8 cellular contexts compared by ENCODE assay signal in the genomic region with DNA sequence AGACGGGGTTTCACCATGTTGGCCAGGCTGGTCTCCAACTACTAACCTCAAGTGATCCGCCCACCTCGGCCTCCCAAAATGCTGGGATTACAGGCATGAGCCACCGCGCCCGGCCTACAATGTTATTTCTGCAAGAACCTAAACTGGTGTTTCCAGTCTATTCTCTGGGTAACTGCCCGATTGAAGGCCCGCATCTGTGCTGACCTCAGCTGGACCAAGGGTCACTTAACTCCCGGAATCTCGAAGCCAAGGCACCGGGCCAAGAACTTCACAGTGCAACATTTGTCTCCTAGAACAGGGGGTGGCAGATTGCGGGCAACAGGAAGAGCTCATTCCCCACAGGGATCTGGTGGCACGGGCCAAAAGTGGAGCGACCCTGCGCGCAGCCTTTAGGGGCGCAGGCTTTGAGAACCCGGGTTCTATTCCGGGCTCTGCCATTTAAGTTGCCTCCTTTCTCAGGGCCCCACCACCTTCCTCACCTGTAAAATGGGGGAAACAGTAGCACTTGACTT. TPM values are rescaled to one million over a fixed set of nuclear protein-coding genes. Genes with fewer than 3 reads are reported as not detected.
DNase-seq lines count a peak whose midpoint lies in the region; ATAC-seq and TF ChIP-seq lines count a peak whose summit lies in the region.

No MANE protein-coding gene starts in this region.

- H3K27ac Mint-ChIP-seq in T-cell: peak overlapping the region in 1 of 2 donors; percentile 61

- no peaks in the 10 kb centered on the region for H3K27me3 ChIP-seq in BLaER1
- no peaks in the 10 kb centered on the region for H3K27me3 ChIP-seq in HAP-1 (ENCODE audit: low read depth)
- H3K27me3 ChIP-seq in thymus (ENCODE audit: control insufficient read depth, insufficient read depth): no peaks in the 10 kb centered on the region

- H3K27me3 Mint-ChIP-seq in T-cell: no peaks in the 10 kb centered on the region

- H3K4me3 Mint-ChIP-seq in T-cell: peak overlapping the region; percentile 85 to 89 (median 89)

- ATAC-seq in T-cell (replicated peaks in 1 of 4): peak in 2 of 4 experiments; percentile 0 to 2
- no peak for ATAC-seq in GM21576 (IDR thresholded peaks at IDR 0.05; ENCODE audit: unreplicated experiment)

- CTCF ChIA-PET in T-cell (lab: Charles Lee): interaction anchor here in 1 of 2 donors (0.5 to 0.6 kb wide), 2 partner anchors 42 to 342 kb away, joined by 3 read pairs; no protein-coding TSS in a partner anchor

- H3K9me3 ChIP-seq in BLaER1: peaks cover 4% of the 10 kb centered on the region; the same call in 1 of the 2 replicates
- H3K9me3 ChIP-seq in HAP-1: no peaks in the 10 kb centered on the region
- no peaks in the 10 kb centered on the region for H3K9me3 ChIP-seq in mesodermal cell (ENCODE audit: control insufficient read depth, low read length)
- no peaks in the 10 kb centered on the region for H3K9me3 ChIP-seq in thymus (ENCODE audit: control insufficient read depth)

- H3K4me1 Mint-ChIP-seq in T-cell: peaks cover 10 to 15% (median 15%) of the 10 kb centered on the region in 3 donors

- H3K4me1 ChIP-seq in BLaER1 (peaks cover 20% of the 10 kb centered on the region), HAP-1 (peaks cover 8% of the 10 kb centered on the region), mesodermal cell (ENCODE audit: control insufficient read depth, insufficient read depth, low read length, poor library complexity, severe bottlenecking) (peaks cover 3% of the 10 kb centered on the region), thymus (ENCODE audit: control insufficient read depth, insufficient read depth, low read length) (peaks cover 9% of the 10 kb centered on the region)

- POLR2A ChIA-PET in T-cell (lab: Charles Lee): no interaction called here

- H3K27ac ChIP-seq in BLaER1 (peak overlapping the region; percentile 75), mesodermal cell (ENCODE audit: low read depth, low read length, severe bottlenecking) (no peak overlapping the region), thymus (ENCODE audit: low read depth) (peak overlapping the region; percentile 74)

- 19 to 24% methylated on average over 16 to 18 of the region's 19 CpGs for WGBS in mesodermal cell (ENCODE audit: insufficient coverage in 2 of 2), 2 experiments
- 43% methylated on average over 19 of the region's 19 CpGs for WGBS in thymus

- H3K9me3 Mint-ChIP-seq in T-cell: no peaks in the 10 kb centered on the region

- H4K20me1 ChIP-seq in BLaER1: no peaks in the 10 kb centered on the region

- H3K36me3 ChIP-seq in BLaER1 (peaks cover 30% of the 10 kb centered on the region), HAP-1 (replicated peaks) (peaks cover 21% of the 10 kb centered on the region), mesodermal cell (ENCODE audit: control insufficient read depth, insufficient read depth, low read length) (peaks cover 17% of the 10 kb centered on the region), thymus (ENCODE audit: control insufficient read depth, insufficient read depth) (peaks cover 7% of the 10 kb centered on the region)

- in situ Hi-C loops in HAP-1 (cut with MboI; ENCODE audit: low sequenced_read_pairs): loop anchor here (25.0 kb wide), 1 partner anchor 200 kb away; no protein-coding TSS in a partner anchor

- DNase-seq in HAP-1 (ENCODE audit: low spot score in 2 of 2): peak in 1 of 2 experiments; percentile 45
- DNase-seq in T-cell: peak in 4 of 34 experiments; percentile 1 to 12 (median 4)
- peak; percentile 24 for DNase-seq in epithelial cell of esophagus (ENCODE audit: low read depth)
- DNase-seq in SHP77 treated with DMSO at 0.1 percent for 48 hours (lab: John Stamatoyannopoulos, UW): no peak

- peak overlapping the region; percentile 90 for H3K4me2 ChIP-seq in BLaER1

- H3K36me3 Mint-ChIP-seq in T-cell: no peaks in the 10 kb centered on the region

- peak overlapping the region; percentile 84 for H3K9ac ChIP-seq in BLaER1

- no peak for TF ChIP-seq CTCF in epithelial cell of esophagus (IDR thresholded peaks at IDR 0.05; ENCODE audit: insufficient read depth, low read depth, low read length, missing control alignments)

- peak overlapping the region; percentile 90 for H3K4me3 ChIP-seq in BLaER1
- H3K4me3 ChIP-seq in HAP-1: peak overlapping the region; percentile 87
- H3K4me3 ChIP-seq in epithelial cell of esophagus (ENCODE audit: low read length): peak overlapping the region; percentile 76
- peak overlapping the region; percentile 82 for H3K4me3 ChIP-seq in mesodermal cell (ENCODE audit: extremely low read depth, insufficient read depth, low read length, poor library complexity, severe bottlenecking)
- H3K4me3 ChIP-seq in thymus (ENCODE audit: low read length): peak overlapping the region; percentile 88

RNA-seq across cellular contexts. Expression of a gene that starts 0.8 kb away (rescaled TPM):
- 10 to 100 TPM in 3 of 5 donors, 1 to 10 TPM in 2; 8.3 to 14.7 (median 13.1) TPM for total RNA-seq in T-cell
- 21.2 TPM for polyA plus RNA-seq in mesodermal cell (2013, experiment 1 of 2)
- 20.7 TPM for polyA plus RNA-seq in mesodermal cell (2013, experiment 2 of 2)
- polyA plus RNA-seq in thymus: 16.1 TPM

RNA-seq across cellular contexts. Expression of a gene that starts 15.0 kb away (rescaled TPM):
- not detected for total RNA-seq in T-cell
- not detected for polyA plus RNA-seq in mesodermal cell (2013, experiment 1 of 2)
- not detected for polyA plus RNA-seq in mesodermal cell (2013, experiment 2 of 2)
- 0.25 TPM for polyA plus RNA-seq in thymus

RNA-seq across cellular contexts. Expression of a gene that starts 47.5 kb away (rescaled TPM):
- total RNA-seq in T-cell: 10 to 100 TPM; 38.7 to 46.4 (median 45.9) TPM
- polyA plus RNA-seq in mesodermal cell (2013, experiment 1 of 2): 11.6 TPM
- polyA plus RNA-seq in mesodermal cell (2013, experiment 2 of 2): 10.5 TPM
- 7.3 TPM for polyA plus RNA-seq in thymus

RNA-seq across cellular contexts. Expression of a gene that starts 47.8 kb away (rescaled TPM):
- 10 to 100 TPM; 34.0 to 60.4 (median 52.8) TPM for total RNA-seq in T-cell
- polyA plus RNA-seq in mesodermal cell (2013, experiment 1 of 2): 28.1 TPM
- polyA plus RNA-seq in mesodermal cell (2013, experiment 2 of 2): 34.4 TPM
- 23.5 TPM for polyA plus RNA-seq in thymus
